19 cellular contexts compared by ENCODE assay signal in genomic region chr13:60655268-60655667, GRCh38.
DNase-seq lines count a peak whose midpoint lies in the region; ATAC-seq and TF ChIP-seq lines count a peak whose summit lies in the region.
"Had no signal": no experiment of that assay in that cellular context is flagged by ENCODE, and none has a peak within 500 bp of the region (broad histone marks: within the 10 kb centered on the region; RNA-seq: fewer than 3 reads in every experiment).

No MANE protein-coding gene starts in this region.

- ATAC-seq in HG03521 (IDR thresholded peaks at IDR 0.05; ENCODE audit: unreplicated experiment), result no peak
- ATAC-seq in GM19463 (IDR thresholded peaks at IDR 0.05; ENCODE audit: unreplicated experiment), result no peak
- ATAC-seq: A549, T-cell had no signal

- TF ChIP-seq CTCF in epithelial cell of esophagus (IDR thresholded peaks at IDR 0.05; ENCODE audit: insufficient read depth, low read depth, low read length, missing control alignments), result no peak

- DNase-seq in NCI-H345 (lab: John Stamatoyannopoulos, UW) (peak; percentile 5), NCI-H345 treated with DMSO at 0.1 percent for 48 hours (lab: John Stamatoyannopoulos, UW; ENCODE audit: unreplicated experiment) (no peak), NCI-H69 (lab: John Stamatoyannopoulos, UW) (peak; percentile 19), epithelial cell of esophagus (ENCODE audit: low read depth) (peak; percentile 6), renal cortical epithelial cell (ENCODE audit: low read depth) (peak; percentile 36)
- DNase-seq: DMS79; H9; KG1; NCI-H1105 treated with DMSO at 0.1 percent for 48 hours; NCI-H1694 treated with DMSO at 0.1 percent for 48 hours; NCI-H2107; NCI-H446; NCI-H526; NK-92 treated with Interleukin-12 subunit alpha and Interleukin-12 subunit beta, amount 100 ng/mL, for 24 hours; SJCRH30; T-cell had no signal

- no peak overlapping the region for H3K4me3 ChIP-seq in epithelial cell of esophagus (ENCODE audit: low read length)
- H3K4me3 ChIP-seq: A549, SJCRH30 had no signal
